15 cellular contexts compared by ENCODE assay signal in genomic region chr1:208298593-208299233, GRCh38. TPM values are rescaled to one million over a fixed set of nuclear protein-coding genes. Genes with fewer than 3 reads are reported as not detected.
DNase-seq lines count a peak whose midpoint lies in the region; ATAC-seq and TF ChIP-seq lines count a peak whose summit lies in the region.
"Had no signal": no experiment of that assay in that cellular context is flagged by ENCODE, and none has a peak within 500 bp of the region (broad histone marks: within the 10 kb centered on the region; RNA-seq: fewer than 3 reads in every experiment).

No MANE protein-coding gene starts in this region.

- H3K36me3 ChIP-seq in right atrium auricular region (no peaks in the 10 kb centered on the region), thyroid gland (no peaks in the 10 kb centered on the region)

- H3K9me3 ChIP-seq in right atrium auricular region (no peaks in the 10 kb centered on the region), thyroid gland (no peaks in the 10 kb centered on the region)
- H3K9me3 ChIP-seq: A549 had no signal

- H3K4me3 ChIP-seq in right atrium auricular region (no peak overlapping the region), thyroid gland (replicated peaks in 1 of 3) (no peak overlapping the region)
- H3K4me3 ChIP-seq: A549, smooth muscle cell had no signal

- no peaks in the 10 kb centered on the region for H3K27me3 ChIP-seq in right atrium auricular region
- no peaks in the 10 kb centered on the region for H3K27me3 ChIP-seq in thyroid gland

- H3K27ac ChIP-seq in right atrium auricular region (no peak overlapping the region), thyroid gland (no peak overlapping the region)
- H3K27ac ChIP-seq: A549 had no signal

- WGBS in thyroid gland, 2 donors, result 54 to 55% methylated on average over 5 of the region's 5 CpGs

- intact Hi-C loops in Right ventricle myocardium superior (cut with DNase I) (no loop called here), thyroid gland (cut with DNase I) (no loop called here)

- DNase-seq in Right ventricle myocardium superior (peak; percentile 43), right atrium auricular region (ENCODE audit: low spot score) (no peak), NCI-H2171 (lab: John Stamatoyannopoulos, UW) (peak; percentile 31), cerebellar cortex (ENCODE audit: low spot score) (peak; percentile 94), thyroid gland (peak; percentile 12 to 22), middle frontal gyrus (ENCODE audit: extremely low spot score, low spot score) (no peak)
- DNase-seq in activated CD4-positive, CD25-positive, alpha-beta regulatory T cell (lab: John Stamatoyannopoulos, UW), result no peak
- DNase-seq: activated CD8-positive, alpha-beta T cell treated with anti-CD3 and anti-CD28 coated beads, Interleukin-2, amount 10 ng/mL, durations not matched to agents 7 days and 5 days; activated effector memory CD4-positive, alpha-beta T cell treated with Interleukin-2 at 50 U/mL for 16 hours; aorta; KBM-7; mesenchymal stem cell had no signal

- H3K4me1 ChIP-seq in right atrium auricular region (no peaks in the 10 kb centered on the region), thyroid gland (peaks cover 6 to 8% of the 10 kb centered on the region in 2 donors)
- H3K4me1 ChIP-seq: A549 had no signal

- TF ChIP-seq CTCF in right atrium auricular region (IDR thresholded peaks at IDR 0.05) (no peak), thyroid gland (IDR thresholded peaks at IDR 0.05) (no peak)

- TF ChIP-seq POLR2A in thyroid gland (IDR thresholded peaks at IDR 0.05), result no peak

- ATAC-seq in Right ventricle myocardium superior (ENCODE audit: poor library complexity) (no peak), GM21367 (IDR thresholded peaks at IDR 0.05; ENCODE audit: unreplicated experiment) (no peak)
- ATAC-seq: A549; activated CD8-positive, alpha-beta T cell treated with anti-CD3 and anti-CD28 coated beads, Interleukin-2, amount 10 ng/mL, durations not matched to agents 7 days and 5 days had no signal

RNA-seq across cellular contexts. Expression of gene PLXNA2, which starts 54.5 kb away (rescaled TPM):
- total RNA-seq in Right ventricle myocardium superior (14.4 TPM), right atrium auricular region (10 to 100 TPM; 10.8 to 23.8 TPM), thyroid gland (10 to 100 TPM; 12.2 to 45.7 (median 21.8) TPM)

Comparison
In these comparisons a context has a peak if more than half of its experiments do, and no peak if none do; other contexts are left out.
1. DNase-seq: peak in Right ventricle myocardium superior (single experiment), NCI-H2171 (single experiment), cerebellar cortex (single experiment) and thyroid gland (2 of 2); none in right atrium auricular region (single experiment), activated CD4-positive, CD25-positive, alpha-beta regulatory T cell (0 of 4) and middle frontal gyrus (single experiment).